8 cellular contexts compared by ENCODE assay signal in genomic region chr15:66356359-66357236, GRCh38. TPM values are rescaled to one million over a fixed set of nuclear protein-coding genes. Genes with fewer than 3 reads are reported as not detected.
A peak's percentile ranks its signal among the peaks of the same experiment; 100 is the strongest.
DNase-seq lines count a peak whose midpoint lies in the region; ATAC-seq and TF ChIP-seq lines count a peak whose summit lies in the region.

Gene TIPIN, minus strand, starts transcription at chr15:66356685. Its CDS starts 3,738 bp downstream, at chr15:66352947.

- H3K4me2 ChIP-seq in OCI-LY1 (ENCODE audit: low read length): peak within 1 kb of the TSS; percentile 80

- peak; percentile 84 for ATAC-seq in GM21526 (IDR thresholded peaks at IDR 0.05; ENCODE audit: low FRiP score, unreplicated experiment)

- TF ChIP-seq CTCF in OCI-LY1 (IDR thresholded peaks at IDR 0.05; ENCODE audit: low read length) (no peak), endothelial cell (IDR thresholded peaks at IDR 0.05; ENCODE audit: unreplicated experiment) (no peak), mesothelial cell of epicardium (IDR thresholded peaks at IDR 0.05; ENCODE audit: unreplicated experiment) (no peak)

- H3K4me1 Mint-ChIP-seq in endothelial cell (ENCODE audit: unreplicated experiment): peaks cover 22% of the 10 kb centered on the region
- H3K4me1 Mint-ChIP-seq in mesothelial cell of epicardium: peaks cover 12% of the 10 kb centered on the region

- H3K4me3 ChIP-seq in OCI-LY1 (ENCODE audit: low read depth, low read length, poor library complexity, severe bottlenecking): peak within 1 kb of the TSS; percentile 76

- peak within 1 kb of the TSS; percentile 93 for H3K9ac ChIP-seq in OCI-LY1 (ENCODE audit: low read length)

- H3K27me3 Mint-ChIP-seq in endothelial cell (ENCODE audit: unreplicated experiment) (peaks cover 1% of the 10 kb centered on the region), mesothelial cell of epicardium (ENCODE audit: low read depth) (no peaks in the 10 kb centered on the region)

- H3K9me3 ChIP-seq in OCI-LY1 (ENCODE audit: low read length): no peaks in the 10 kb centered on the region

- no peaks in the 10 kb centered on the region for H3F3A ChIP-seq in OCI-LY1 (ENCODE audit: insufficient read depth, low read length)

- peak within 1 kb of the TSS; percentile 93 for H3K27ac Mint-ChIP-seq in endothelial cell (ENCODE audit: unreplicated experiment)
- H3K27ac Mint-ChIP-seq in mesothelial cell of epicardium: peak within 1 kb of the TSS; percentile 93

- no peaks in the 10 kb centered on the region for H3K27me3 ChIP-seq in OCI-LY1 (ENCODE audit: insufficient read depth, low read length)

- H3K27ac ChIP-seq in OCI-LY1 (ENCODE audit: low read depth, low read length, poor library complexity, severe bottlenecking): peak within 1 kb of the TSS; percentile 62

- H3K9me2 ChIP-seq in OCI-LY1 (ENCODE audit: low read depth, low read length): no peaks in the 10 kb centered on the region

- H3K4me3 Mint-ChIP-seq in endothelial cell (ENCODE audit: unreplicated experiment) (peak within 1 kb of the TSS; percentile 99), mesothelial cell of epicardium (peak within 1 kb of the TSS; percentile 90)

- peak within 1 kb of the TSS; percentile 5; the same call in 1 of the 2 replicates for H2AFZ ChIP-seq in OCI-LY1 (ENCODE audit: low read length)

- H4K20me1 ChIP-seq in OCI-LY1 (ENCODE audit: insufficient read depth, low read length): no peaks in the 10 kb centered on the region

- peaks cover 20% of the 10 kb centered on the region for H3K79me2 ChIP-seq in OCI-LY1 (ENCODE audit: insufficient read depth, low read length)

- peaks cover 18% of the 10 kb centered on the region for H3K36me3 ChIP-seq in OCI-LY1 (ENCODE audit: insufficient read depth, low read length)

- DNase-seq in DMS 273 (lab: John Stamatoyannopoulos, UW; ENCODE audit: unreplicated experiment) (peak; percentile 97), HuH-7 (ENCODE audit: low spot score) (peak; percentile 92), endothelial cell (ENCODE audit: low spot score) (peak; percentile 89), mesothelial cell of epicardium (ENCODE audit: low spot score in 2 of 2, unreplicated experiment in 2 of 2) (peak; percentile 91 to 95)
- DNase-seq in activated CD8-positive, alpha-beta memory T cell treated with anti-CD3 and anti-CD28 coated beads, Interleukin-2, amount 50 U/mL, for 4 hours: peak; percentile 96
- peak; percentile 92 to 93 for DNase-seq in stimulated activated CD8-positive, alpha-beta memory T cell treated with anti-CD3 and anti-CD28 coated beads, Interleukin-15, amount 100 ng/mL, for 4 hours (ENCODE audit: low read depth in 2 of 2)

- peaks cover 33% of the 10 kb centered on the region for H3K4me1 ChIP-seq in OCI-LY1 (ENCODE audit: insufficient read depth, low read length, severe bottlenecking)

- H3K9me3 Mint-ChIP-seq in endothelial cell (ENCODE audit: unreplicated experiment): no peaks in the 10 kb centered on the region
- no peaks in the 10 kb centered on the region for H3K9me3 Mint-ChIP-seq in mesothelial cell of epicardium

- peaks cover 6% of the 10 kb centered on the region for H3K36me3 Mint-ChIP-seq in endothelial cell (ENCODE audit: low read depth, unreplicated experiment)
- peaks cover 8% of the 10 kb centered on the region for H3K36me3 Mint-ChIP-seq in mesothelial cell of epicardium

RNA-seq across cellular contexts. Expression of gene TIPIN, which starts in this region (rescaled TPM):
- total RNA-seq in endothelial cell (ENCODE audit: unreplicated experiment): 17.7 TPM
- 9.5 to 10.5 TPM (median 10.2 TPM) in 3 replicates for total RNA-seq in mesothelial cell of epicardium

Comparison
In these comparisons a context has a peak if more than half of its experiments do, and no peak if none do; other contexts are left out.
1. Peak in every context shown above with its lines: DNase-seq, ATAC-seq, H3K4me3 ChIP-seq and H3K27ac ChIP-seq.